Comparison of ENCODE assay signal across 19 cellular contexts in genomic region chr1:178497903-178498478, GRCh38. TPM values are rescaled to one million over a fixed set of nuclear protein-coding genes. Genes with fewer than 3 reads are reported as not detected.
DNase-seq lines count a peak whose midpoint lies in the region; ATAC-seq, FAIRE-seq and TF ChIP-seq lines count a peak whose summit lies in the region.
"Had no signal": no experiment of that assay in that cellular context is flagged by ENCODE, and none has a peak within 500 bp of the region (broad histone marks: within the 10 kb centered on the region; RNA-seq: fewer than 3 reads in every experiment).

No MANE protein-coding gene starts in this region.

- TF ChIP-seq CTCF in GM23338 (conservative IDR thresholded peaks at IDR 0.05; ENCODE audit: low read depth in 2 of 2) = no peak
- no peak for TF ChIP-seq CTCF in GM12878 (IDR thresholded peaks at IDR 0.05 in 2 of 3, conservative IDR thresholded peaks at IDR 0.05 in 1 of 3; ENCODE audit: control insufficient read depth in 2 of 3, extremely low read depth in 1 of 3, insufficient read depth in 1 of 3, low read depth in 3 of 3, low read length in 3 of 3)
- TF ChIP-seq CTCF in progenitor cell of endocrine pancreas (IDR thresholded peaks at IDR 0.05; ENCODE audit: unreplicated experiment) = no peak
- TF ChIP-seq CTCF in GM10248 (IDR thresholded peaks at IDR 0.05; ENCODE audit: control extremely low read depth, extremely low read depth, low read depth, missing control alignments) = no peak

- SMC1A ChIA-PET in GM12878 (lab: Charles Lee; ENCODE audit: uncharacterized antibody, unreplicated experiment) = no interaction called here

- no peaks in the 10 kb centered on the region for H4K20me1 ChIP-seq in GM23338 (replicated peaks; ENCODE audit: insufficient read depth)
- no peaks in the 10 kb centered on the region for H4K20me1 ChIP-seq in GM12878 (ENCODE audit: control insufficient read depth, insufficient read depth)

- H3K27me3 Mint-ChIP-seq in GM23338 (ENCODE audit: insufficient read depth, low read depth, poor library complexity) (peaks cover 2% of the 10 kb centered on the region), progenitor cell of endocrine pancreas (peaks cover 5% of the 10 kb centered on the region)
- H3K27me3 Mint-ChIP-seq in activated CD8-positive, alpha-beta memory T cell treated with anti-CD3 and anti-CD28 coated beads, Interleukin-2, amount 10 ng/mL, durations not matched to agents 7 days and 5 days = no peaks in the 10 kb centered on the region
- H3K27me3 Mint-ChIP-seq: CD4-positive, alpha-beta T cell had no signal

- no peaks in the 10 kb centered on the region; the same call in 1 of the 2 replicates for H3K9me2 ChIP-seq in GM23338 (ENCODE audit: insufficient read depth)

- in situ Hi-C loops in GM12878 (cut with MboI) = no loop called here

- H3K4me3 ChIP-seq in GM23338 = no peak overlapping the region
- H3K4me3 ChIP-seq in GM12878 = no peak overlapping the region

- H3K27ac ChIP-seq in GM23338 (ENCODE audit: low read depth) (no peak overlapping the region), GM12878 (ENCODE audit: control insufficient read depth, insufficient read depth) (no peak overlapping the region)
- H3K27ac ChIP-seq: 22Rv1 had no signal

- H3K79me2 ChIP-seq in GM23338 (replicated peaks; ENCODE audit: insufficient read depth) = no peaks in the 10 kb centered on the region
- H3K79me2 ChIP-seq in GM12878 (ENCODE audit: control insufficient read depth, insufficient read depth, low read length) = no peaks in the 10 kb centered on the region

- no peak for TF ChIP-seq EP300 in GM12878 (IDR thresholded peaks at IDR 0.05; ENCODE audit: borderline replicate concordance in 1 of 2, control insufficient read depth in 1 of 2, low read depth in 2 of 2, low read length in 2 of 2)

- TF ChIP-seq POLR2A in GM12878 (IDR thresholded peaks at IDR 0.05; ENCODE audit: low read depth, low read length) = no peak

- RAD21 ChIA-PET in GM12878 (lab: Charles Lee; ENCODE audit: unreplicated experiment) = no interaction called here

- H3K36me3 Mint-ChIP-seq in GM23338 (ENCODE audit: low read depth) = no peaks in the 10 kb centered on the region
- H3K36me3 Mint-ChIP-seq in progenitor cell of endocrine pancreas (ENCODE audit: insufficient read depth) = no peaks in the 10 kb centered on the region
- no peaks in the 10 kb centered on the region for H3K36me3 Mint-ChIP-seq in activated CD8-positive, alpha-beta memory T cell treated with anti-CD3 and anti-CD28 coated beads, Interleukin-2, amount 10 ng/mL, durations not matched to agents 7 days and 5 days

- CTCF ChIA-PET in GM12878 (lab: Yijun Ruan, JAX) = interaction anchor here (1.8 to 11.2 kb wide), 3 partner anchors 137 to 198 kb away, joined by 5 to 187 read pairs (median 33); no protein-coding TSS in a partner anchor
- CTCF ChIA-PET in GM10248 (lab: Yijun Ruan, JAX) = no interaction called here
- CTCF ChIA-PET in activated CD8-positive, alpha-beta memory T cell treated with anti-CD3 and anti-CD28 coated beads, Interleukin-2, amount 10 ng/mL, durations not matched to agents 7 days and 5 days (lab: Charles Lee) = no interaction called here

- FAIRE-seq in GM12878 (lab: Jason Lieb, UNC) = no peak
- no peak for FAIRE-seq in GM19239 (lab: Jason Lieb, UNC)
- FAIRE-seq: GM12892 had no signal

- no peak for TF ChIP-seq RAD21 in GM12878 (IDR thresholded peaks at IDR 0.05; ENCODE audit: insufficient read depth, low read depth, low read length)

- H3K4me2 ChIP-seq in GM23338 (no peak overlapping the region), GM12878 (ENCODE audit: control insufficient read depth, insufficient read depth) (no peak overlapping the region)

- H3K4me3 Mint-ChIP-seq in GM23338 (no peak overlapping the region), progenitor cell of endocrine pancreas (ENCODE audit: low read depth) (no peak overlapping the region)
- H3K4me3 Mint-ChIP-seq in activated CD8-positive, alpha-beta memory T cell treated with anti-CD3 and anti-CD28 coated beads, Interleukin-2, amount 10 ng/mL, durations not matched to agents 7 days and 5 days = no peak overlapping the region
- H3K4me3 Mint-ChIP-seq: CD4-positive, alpha-beta T cell had no signal

- H3K27ac Mint-ChIP-seq in GM23338 (no peak overlapping the region), progenitor cell of endocrine pancreas (peak overlapping the region; percentile 10)
- no peak overlapping the region for H3K27ac Mint-ChIP-seq in activated CD8-positive, alpha-beta memory T cell treated with anti-CD3 and anti-CD28 coated beads, Interleukin-2, amount 10 ng/mL, durations not matched to agents 7 days and 5 days
- H3K27ac Mint-ChIP-seq: CD4-positive, alpha-beta T cell had no signal

- H3K36me3 ChIP-seq in GM23338 (ENCODE audit: insufficient read depth) = no peaks in the 10 kb centered on the region
- H3K36me3 ChIP-seq in GM12878 (ENCODE audit: control insufficient read depth in 2 of 2, insufficient read depth in 2 of 2, low read length in 1 of 2) = no peaks in the 10 kb centered on the region

- no peaks in the 10 kb centered on the region; the same call in 1 of the 2 replicates for H3F3A ChIP-seq in GM23338 (replicated peaks; ENCODE audit: low read depth)

- peak; percentile 22 for DNase-seq in activated effector memory CD4-positive, alpha-beta T cell treated with anti-CD3 and anti-CD28 coated beads, Interleukin-2, amount 50 U/mL, for 16 hours
- no peak for DNase-seq in activated effector memory CD4-positive, alpha-beta T cell treated with Interleukin-2 at 50 U/mL for 16 hours
- DNase-seq in GM23338 (ENCODE audit: low spot score) = no peak
- DNase-seq in GM12878 (ENCODE audit: low read depth, low spot score) = no peak
- no peak for DNase-seq in progenitor cell of endocrine pancreas (ENCODE audit: low spot score, unreplicated experiment)
- DNase-seq in GM19239 (ENCODE audit: insufficient read length, low spot score) = no peak
- DNase-seq in GM10248 (ENCODE audit: extremely low spot score) = no peak
- no peak for DNase-seq in activated CD8-positive, alpha-beta memory T cell treated with anti-CD3 and anti-CD28 coated beads, Interleukin-2, amount 10 ng/mL, durations not matched to agents 7 days and 5 days
- DNase-seq: AML-193; C1 segment of cervical spinal cord; Calu3; CD4-positive, alpha-beta T cell; DMS 273 treated with DMSO at 0.1 percent for 48 hours; DMS79; IMR-90 had no signal

- POLR2A ChIA-PET in GM12878 (lab: Charles Lee) (no interaction called here), GM10248 (lab: Yijun Ruan, JAX) (no interaction called here)

- H3K27me3 ChIP-seq in GM23338 (ENCODE audit: insufficient read depth) = no peaks in the 10 kb centered on the region
- no peaks in the 10 kb centered on the region for H3K27me3 ChIP-seq in GM12878 (replicated peaks in 1 of 2; ENCODE audit: control insufficient read depth in 2 of 2, insufficient read depth in 2 of 2, low read length in 1 of 2)

- H3K9me3 Mint-ChIP-seq in GM23338 (no peaks in the 10 kb centered on the region; the same call in 2 of the 3 replicates), progenitor cell of endocrine pancreas (ENCODE audit: low read depth) (no peaks in the 10 kb centered on the region)
- H3K9me3 Mint-ChIP-seq in activated CD8-positive, alpha-beta memory T cell treated with anti-CD3 and anti-CD28 coated beads, Interleukin-2, amount 10 ng/mL, durations not matched to agents 7 days and 5 days (ENCODE audit: low read depth) = no peaks in the 10 kb centered on the region
- H3K9me3 Mint-ChIP-seq: CD4-positive, alpha-beta T cell had no signal

- ATAC-seq in GM23338 (no peak), GM12878 (peak; percentile 37; the same call in 2 of the 3 replicates)
- no peak for ATAC-seq in activated CD8-positive, alpha-beta memory T cell treated with anti-CD3 and anti-CD28 coated beads, Interleukin-2, amount 10 ng/mL, durations not matched to agents 7 days and 5 days

- intact Hi-C loops in GM12878 (cut with micrococcal nuclease; ENCODE audit: unreplicated experiment) = no loop called here

- H3K9me3 ChIP-seq in GM12878 (replicated peaks; ENCODE audit: control insufficient read depth, insufficient read depth, low read length) = no peaks in the 10 kb centered on the region

- H2AFZ ChIP-seq in GM23338 (0 out of 2 replicates have a peak overlapping the region, but pooled peaks have one; percentile 56), GM12878 (ENCODE audit: control insufficient read depth, low read depth, low read length) (no peak overlapping the region)

- 37% methylated on average over 6 of the region's 7 CpGs for WGBS in GM12878 (ENCODE audit: insufficient coverage, insufficient replicate concordance, low lambda C conversion rate, missing lambda C conversion rate)

- peaks cover 20% of the 10 kb centered on the region for H3K4me1 Mint-ChIP-seq in GM23338
- H3K4me1 Mint-ChIP-seq in progenitor cell of endocrine pancreas (ENCODE audit: low read depth) = no peaks in the 10 kb centered on the region
- no peaks in the 10 kb centered on the region for H3K4me1 Mint-ChIP-seq in activated CD8-positive, alpha-beta memory T cell treated with anti-CD3 and anti-CD28 coated beads, Interleukin-2, amount 10 ng/mL, durations not matched to agents 7 days and 5 days

- no peaks in the 10 kb centered on the region; the same call in 1 of the 2 replicates for H3K4me1 ChIP-seq in GM23338 (ENCODE audit: insufficient read depth)
- no peaks in the 10 kb centered on the region for H3K4me1 ChIP-seq in GM12878 (ENCODE audit: control insufficient read depth, insufficient read depth, low read length)

- BruUV-seq in GM12878 (replicated peaks; lab: Mats Ljungman, UMichigan) = no TSS peak

- no peak overlapping the region for H3K9ac ChIP-seq in GM12878 (ENCODE audit: control insufficient read depth, insufficient read depth, low read length)

RNA-seq across cellular contexts. Expression of gene CLEC20A, which starts 1.2 kb away (rescaled TPM):
- not detected in 2 replicates for total RNA-seq in GM23338 (2014; rRNA removed; shearing (Covaris generic))
- polyA plus RNA-seq in GM23338 (2016; fragmentation: Nextera tagmentation; extraction: Ambion mirVana) (not detected in 2 replicates), GM12878 (2011; rRNA removed) (not detected in 2 replicates), GM12878 (2014; fragmentation: Illumina TruSeq; extraction: Trizol) (not detected in 2 replicates), GM12878 (2014; fragmentation: Nextera tagmentation; extraction: Ambion mirVana) (not detected), GM12878 (2014; rRNA removed) (not detected in 2 replicates), GM12878 (2016; fragmentation: Nextera tagmentation; extraction: Ambion mirVana) (not detected)
- total RNA-seq in GM12878 (2013; cell fraction: nucleolus; rRNA removed) = not detected in 2 replicates
- total RNA-seq in GM12878 (2014; rRNA removed) (not detected in 2 replicates), GM12878 (2014; rRNA removed; fragmentation: Illumina TruSeq; extraction: Trizol) (not detected in 2 replicates), GM12878 (2021) (not detected in 2 replicates), progenitor cell of endocrine pancreas (not detected in 2 replicates)
- not detected for polyA plus RNA-seq in GM12878 (2011; ENCODE audit: low read depth)
- polyA plus RNA-seq in GM12878 (2011; cell fraction: cytosol; rRNA removed) = not detected in 2 replicates
- polyA plus RNA-seq in GM12878 (2011; cell fraction: nucleus; rRNA removed) = 0.15 TPM in 1 of 2 replicates, not detected in the other
- polyA plus RNA-seq in GM12878 (2012) = not detected in 2 replicates
- polyA minus RNA-seq in GM12878 (2011; rRNA and poly(A)+ RNA removed) = not detected in 2 replicates
- polyA minus RNA-seq in GM12878 (2011; cell fraction: cytosol; rRNA and poly(A)+ RNA removed) = not detected in 2 replicates
- polyA minus RNA-seq in GM12878 (2011; cell fraction: nucleus; rRNA and poly(A)+ RNA removed) = not detected in 2 replicates
- total RNA-seq in activated CD8-positive, alpha-beta memory T cell treated with anti-CD3 and anti-CD28 coated beads, Interleukin-2, amount 10 ng/mL, durations not matched to agents 7 days and 5 days = not detected
- total RNA-seq: Calu3; CD4-positive, alpha-beta T cell; G401; H4; IMR-90 had no signal
- polyA plus RNA-seq: IMR-90 had no signal

RNA-seq across cellular contexts. Expression of gene TEX35, which starts 14.9 kb away (rescaled TPM):
- total RNA-seq in GM23338 (2014; rRNA removed; shearing (Covaris generic)) = not detected in 2 replicates
- 0.09 TPM in 1 of 2 replicates, not detected in the other for polyA plus RNA-seq in GM23338 (2016; fragmentation: Nextera tagmentation; extraction: Ambion mirVana)
- not detected in 2 replicates for total RNA-seq in GM12878 (2013; cell fraction: nucleolus; rRNA removed)
- total RNA-seq in GM12878 (2014; rRNA removed) = not detected in 2 replicates
- not detected in 2 replicates for total RNA-seq in GM12878 (2014; rRNA removed; fragmentation: Illumina TruSeq; extraction: Trizol)
- total RNA-seq in GM12878 (2021) = not detected in 2 replicates
- polyA plus RNA-seq in GM12878 (2011; ENCODE audit: low read depth) = not detected
- not detected in 2 replicates for polyA plus RNA-seq in GM12878 (2011; rRNA removed)
- not detected in 2 replicates for polyA plus RNA-seq in GM12878 (2011; cell fraction: cytosol; rRNA removed)
- polyA plus RNA-seq in GM12878 (2011; cell fraction: nucleus; rRNA removed) = not detected in 2 replicates
- not detected in 2 replicates for polyA plus RNA-seq in GM12878 (2012)
- not detected in 2 replicates for polyA plus RNA-seq in GM12878 (2014; fragmentation: Illumina TruSeq; extraction: Trizol)
- polyA plus RNA-seq in GM12878 (2014; fragmentation: Nextera tagmentation; extraction: Ambion mirVana) = not detected
- not detected in 2 replicates for polyA plus RNA-seq in GM12878 (2014; rRNA removed)
- polyA plus RNA-seq in GM12878 (2016; fragmentation: Nextera tagmentation; extraction: Ambion mirVana) = not detected
- polyA minus RNA-seq in GM12878 (2011; rRNA and poly(A)+ RNA removed) = not detected in 2 replicates
- not detected in 2 replicates for polyA minus RNA-seq in GM12878 (2011; cell fraction: cytosol; rRNA and poly(A)+ RNA removed)
- polyA minus RNA-seq in GM12878 (2011; cell fraction: nucleus; rRNA and poly(A)+ RNA removed) = not detected in 2 replicates
- total RNA-seq in progenitor cell of endocrine pancreas = not detected in 2 replicates
- not detected for total RNA-seq in activated CD8-positive, alpha-beta memory T cell treated with anti-CD3 and anti-CD28 coated beads, Interleukin-2, amount 10 ng/mL, durations not matched to agents 7 days and 5 days
- total RNA-seq: Calu3; CD4-positive, alpha-beta T cell; G401; H4; IMR-90 had no signal
